In the genomic region with DNA sequence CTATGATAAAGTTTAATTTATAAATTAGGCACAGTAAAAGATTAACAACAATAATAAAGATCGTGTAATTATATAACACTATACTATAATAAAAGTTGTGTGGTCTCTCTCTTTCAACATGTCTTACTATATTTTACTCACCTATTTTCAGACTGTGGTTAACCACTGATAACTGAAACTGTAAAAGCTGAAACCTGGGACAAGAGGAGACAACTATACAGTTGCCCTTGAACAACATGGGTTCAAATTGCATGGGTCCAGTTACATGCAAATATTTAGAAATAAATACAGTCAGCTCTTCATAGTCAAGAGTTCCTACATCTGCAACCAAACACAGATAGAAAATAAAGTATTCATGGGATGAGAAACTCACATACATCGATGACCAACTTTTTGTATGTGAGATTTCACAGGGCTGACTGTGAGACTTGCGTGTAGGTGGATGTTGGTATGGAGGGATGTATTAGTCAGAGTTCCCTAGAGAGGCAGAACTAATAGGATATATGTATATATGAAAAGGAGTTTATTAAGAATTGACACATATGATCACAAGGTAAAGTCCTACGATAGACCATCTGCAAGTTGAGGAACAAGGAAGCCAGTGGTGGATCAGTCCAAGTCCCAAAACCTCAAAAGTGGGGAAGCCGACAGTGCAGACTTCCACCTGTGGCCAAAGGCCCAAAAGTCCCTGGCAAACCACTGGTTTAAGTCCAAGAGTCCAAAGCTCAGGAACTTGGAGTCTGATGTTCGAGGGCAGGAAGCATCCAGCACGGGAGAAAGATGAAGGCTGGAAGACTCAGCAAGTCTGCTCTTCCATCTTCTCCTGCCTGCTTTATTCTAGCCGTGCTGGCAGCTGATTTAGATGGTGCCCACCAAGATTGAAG, we compare ENCODE assay signal across 12 cellular contexts.
DNase-seq lines count a peak whose midpoint lies in the region; ATAC-seq, FAIRE-seq and TF ChIP-seq lines count a peak whose summit lies in the region.
"Had no signal": no experiment of that assay in that cellular context is flagged by ENCODE, and none has a peak within 500 bp of the region (broad histone marks: within the 10 kb centered on the region; RNA-seq: fewer than 3 reads in every experiment).

No MANE protein-coding gene starts in this region.

- no peak for DNase-seq in GM12878 (ENCODE audit: low read depth, low spot score)
- no peak for DNase-seq in cerebellar cortex (ENCODE audit: low spot score)
- DNase-seq in iPS-NIHi11 (ENCODE audit: low spot score), result no peak
- DNase-seq: activated CD8-positive, alpha-beta memory T cell treated with anti-CD3 and anti-CD28 coated beads, Interleukin-2, amount 10 ng/mL, durations not matched to agents 7 days and 5 days; colonic mucosa; COR-L47; HFFc6; SIG-M5 had no signal

- ATAC-seq in GM19023 (IDR thresholded peaks at IDR 0.05; ENCODE audit: unreplicated experiment) (peak; percentile 52), GM21786 (IDR thresholded peaks at IDR 0.05; ENCODE audit: unreplicated experiment) (peak; percentile 76), HG03159 (IDR thresholded peaks at IDR 0.05; ENCODE audit: unreplicated experiment) (peak; percentile 73), GM12878 (peak; percentile 76), GM19397 (IDR thresholded peaks at IDR 0.05; ENCODE audit: unreplicated experiment) (no peak)
- ATAC-seq: activated CD8-positive, alpha-beta memory T cell treated with anti-CD3 and anti-CD28 coated beads, Interleukin-2, amount 10 ng/mL, durations not matched to agents 7 days and 5 days had no signal

- H3K4me1 ChIP-seq in GM12878 (ENCODE audit: control insufficient read depth, insufficient read depth, low read length), result no peaks in the 10 kb centered on the region
- H3K4me1 ChIP-seq: colonic mucosa had no signal

- no peaks in the 10 kb centered on the region for H4K20me1 ChIP-seq in GM12878 (ENCODE audit: control insufficient read depth, insufficient read depth)

- no peak overlapping the region for H3K9ac ChIP-seq in GM12878 (ENCODE audit: control insufficient read depth, insufficient read depth, low read length)

- no peaks in the 10 kb centered on the region for H3K9me3 ChIP-seq in GM12878 (replicated peaks; ENCODE audit: control insufficient read depth, insufficient read depth, low read length)
- H3K9me3 ChIP-seq: colonic mucosa had no signal

- CTCF ChIA-PET in GM12878 (lab: Yijun Ruan, JAX), result no interaction called here

- no peak for TF ChIP-seq CTCF in GM12878 (IDR thresholded peaks at IDR 0.05 in 2 of 3, conservative IDR thresholded peaks at IDR 0.05 in 1 of 3; ENCODE audit: control insufficient read depth in 2 of 3, extremely low read depth in 1 of 3, insufficient read depth in 1 of 3, low read depth in 3 of 3, low read length in 3 of 3)

- H3K27ac ChIP-seq in GM12878 (ENCODE audit: control insufficient read depth, insufficient read depth), result no peak overlapping the region
- H3K27ac ChIP-seq: colonic mucosa had no signal

- TF ChIP-seq POLR2A in GM12878 (IDR thresholded peaks at IDR 0.05; ENCODE audit: low read depth, low read length), result no peak

- RAD21 ChIA-PET in GM12878 (lab: Charles Lee; ENCODE audit: unreplicated experiment), result no interaction called here

- no peak overlapping the region for H2AFZ ChIP-seq in GM12878 (ENCODE audit: control insufficient read depth, low read depth, low read length)

- H3K36me3 ChIP-seq in GM12878 (ENCODE audit: control insufficient read depth in 2 of 2, insufficient read depth in 2 of 2, low read length in 1 of 2), result no peaks in the 10 kb centered on the region
- H3K36me3 ChIP-seq: colonic mucosa had no signal

- H3K27me3 ChIP-seq in GM12878 (replicated peaks in 1 of 2; ENCODE audit: control insufficient read depth in 2 of 2, insufficient read depth in 2 of 2, low read length in 1 of 2), result no peaks in the 10 kb centered on the region
- H3K27me3 ChIP-seq: colonic mucosa had no signal

- intact Hi-C loops in GM12878 (cut with micrococcal nuclease; ENCODE audit: unreplicated experiment), result no loop called here

- WGBS in GM12878 (ENCODE audit: insufficient coverage, insufficient replicate concordance, low lambda C conversion rate, missing lambda C conversion rate), result 9% methylated on average over 8 of the region's 8 CpGs

- H3K4me3 ChIP-seq in GM12878, result no peak overlapping the region
- H3K4me3 ChIP-seq: colonic mucosa had no signal

- FAIRE-seq in GM12878 (lab: Jason Lieb, UNC), result peak; percentile 75

- SMC1A ChIA-PET in GM12878 (lab: Charles Lee; ENCODE audit: uncharacterized antibody, unreplicated experiment), result no interaction called here

- no peak for TF ChIP-seq RAD21 in GM12878 (IDR thresholded peaks at IDR 0.05; ENCODE audit: insufficient read depth, low read depth, low read length)

- H3K4me2 ChIP-seq in GM12878 (ENCODE audit: control insufficient read depth, insufficient read depth), result no peak overlapping the region

- no TSS peak for BruUV-seq in GM12878 (replicated peaks; lab: Mats Ljungman, UMichigan)

- no peak for TF ChIP-seq EP300 in GM12878 (IDR thresholded peaks at IDR 0.05; ENCODE audit: borderline replicate concordance in 1 of 2, control insufficient read depth in 1 of 2, low read depth in 2 of 2, low read length in 2 of 2)

- in situ Hi-C loops in GM12878 (cut with MboI), result no loop called here

- H3K79me2 ChIP-seq in GM12878 (ENCODE audit: control insufficient read depth, insufficient read depth, low read length), result no peaks in the 10 kb centered on the region

- POLR2A ChIA-PET in GM12878 (lab: Charles Lee), result no interaction called here

TF ChIP-seq in GM12878, 131 proteins besides CTCF, POLR2A, EP300 and RAD21:
- no peak for TF ChIP-seq NFYA (IDR thresholded peaks at IDR 0.05; ENCODE audit: borderline replicate concordance, low read depth, low read length)
- TF ChIP-seq POLR2AphosphoS2 (IDR thresholded peaks at IDR 0.05; ENCODE audit: low read depth, low read length), result no peak
- peak; percentile 31; the same call in 1 of the 2 replicates for TF ChIP-seq IKZF1 (conservative IDR thresholded peaks at IDR 0.05)
- TF ChIP-seq EGR1 (IDR thresholded peaks at IDR 0.05; ENCODE audit: borderline replicate concordance in 1 of 2, low read depth in 2 of 2, low read length in 2 of 2), result no peak
- TF ChIP-seq, protein P1, sequence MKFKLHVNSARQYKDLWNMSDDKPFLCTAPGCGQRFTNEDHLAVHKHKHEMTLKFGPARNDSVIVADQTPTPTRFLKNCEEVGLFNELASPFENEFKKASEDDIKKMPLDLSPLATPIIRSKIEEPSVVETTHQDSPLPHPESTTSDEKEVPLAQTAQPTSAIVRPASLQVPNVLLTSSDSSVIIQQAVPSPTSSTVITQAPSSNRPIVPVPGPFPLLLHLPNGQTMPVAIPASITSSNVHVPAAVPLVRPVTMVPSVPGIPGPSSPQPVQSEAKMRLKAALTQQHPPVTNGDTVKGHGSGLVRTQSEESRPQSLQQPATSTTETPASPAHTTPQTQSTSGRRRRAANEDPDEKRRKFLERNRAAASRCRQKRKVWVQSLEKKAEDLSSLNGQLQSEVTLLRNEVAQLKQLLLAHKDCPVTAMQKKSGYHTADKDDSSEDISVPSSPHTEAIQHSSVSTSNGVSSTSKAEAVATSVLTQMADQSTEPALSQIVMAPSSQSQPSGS (IDR thresholded peaks at IDR 0.05; ENCODE audit: low read length), result peak; percentile 63
- peak; percentile 72 for TF ChIP-seq MEF2B (IDR thresholded peaks at IDR 0.05; ENCODE audit: partially characterized antibody, poor library complexity, severe bottlenecking)
- TF ChIP-seq IKZF2 (IDR thresholded peaks at IDR 0.05), result peak in 1 of 2 experiments; percentile 51; a peak in 2 of 4 replicates
- no peak for TF ChIP-seq HDGF (IDR thresholded peaks at IDR 0.05)
- no peak for TF ChIP-seq SREBF1 (IDR thresholded peaks at IDR 0.05; ENCODE audit: low read length)
- TF ChIP-seq RUNX3 (IDR thresholded peaks at IDR 0.05; ENCODE audit: low read length), result peak; percentile 92
- peak; percentile 27; the same call in 1 of the 2 replicates for TF ChIP-seq NR2F1 (conservative IDR thresholded peaks at IDR 0.05)
- peak; percentile 49 for TF ChIP-seq SKIL (IDR thresholded peaks at IDR 0.05; ENCODE audit: low read depth, poor library complexity, severe bottlenecking)
- TF ChIP-seq NFIC (IDR thresholded peaks at IDR 0.05; ENCODE audit: low read depth, low read length), result peak; percentile 66
- peak; percentile 33 for TF ChIP-seq MTA2 (IDR thresholded peaks at IDR 0.05; ENCODE audit: low read depth)
- peak; percentile 89 for TF ChIP-seq MEF2A (IDR thresholded peaks at IDR 0.05; ENCODE audit: insufficient read depth, low read depth, low read length)
- TF ChIP-seq ZNF274 (IDR thresholded peaks at IDR 0.05; ENCODE audit: insufficient read depth, insufficient read length), result no peak
